ENCODE assay signal across 8 cellular contexts in the genomic region with DNA sequence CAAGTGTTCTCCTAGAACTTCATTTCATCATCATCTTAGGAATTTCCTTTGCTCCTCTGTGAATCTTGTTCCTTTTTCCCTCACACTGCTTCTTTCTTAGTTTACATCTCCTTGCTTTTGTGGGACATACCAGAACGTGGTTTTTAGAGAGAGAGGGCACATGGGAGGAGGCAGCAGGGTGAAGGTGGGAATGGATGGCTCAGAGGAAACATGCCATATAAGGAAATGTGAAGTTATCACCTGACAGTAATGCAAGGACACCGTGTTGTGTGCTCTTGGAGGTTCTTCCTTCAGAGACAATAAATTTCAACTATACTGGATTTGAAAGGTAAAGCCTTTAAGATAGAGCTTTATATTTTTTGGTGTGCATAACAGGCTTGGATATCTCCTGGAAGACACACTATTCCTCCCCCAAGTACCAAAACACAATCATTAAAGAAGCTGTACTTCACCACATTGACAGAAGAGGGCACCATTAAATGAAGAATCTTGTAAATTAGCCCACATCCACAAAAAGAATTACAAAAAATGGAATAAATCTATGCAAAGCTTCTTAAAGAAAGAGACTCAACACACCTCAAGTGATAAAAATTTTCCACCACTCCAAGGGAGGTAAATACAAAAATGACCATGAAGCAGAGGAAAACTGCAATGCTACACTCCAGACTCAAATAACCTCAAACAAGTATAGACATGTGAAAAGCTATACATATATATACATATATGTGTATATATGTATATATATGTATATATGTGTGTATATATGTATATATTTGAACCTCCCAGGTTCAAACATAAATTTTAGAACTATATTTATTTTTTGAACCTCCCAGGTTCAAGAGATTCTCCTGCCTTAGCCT. TPM values are rescaled to one million over a fixed set of nuclear protein-coding genes. Genes with fewer than 3 reads are reported as not detected.
A peak's percentile ranks its signal among the peaks of the same experiment; 100 is the strongest.
DNase-seq lines count a peak whose midpoint lies in the region; ATAC-seq, FAIRE-seq and TF ChIP-seq lines count a peak whose summit lies in the region.

No MANE protein-coding gene starts in this region.

- H3K27me3 ChIP-seq in ascending aorta: no peaks in the 10 kb centered on the region

- peaks cover 0 to 8% of the 10 kb centered on the region in 2 donors for H3K4me1 ChIP-seq in ascending aorta

- peak; percentile 75 for ATAC-seq in left lobe of liver
- ATAC-seq in HG03135 (IDR thresholded peaks at IDR 0.05; ENCODE audit: unreplicated experiment): no peak

- DNase-seq in NCI-H2107 treated with DMSO at 0.1 percent for 48 hours (lab: John Stamatoyannopoulos, UW; ENCODE audit: unreplicated experiment): peak; percentile 52
- no peak for DNase-seq in NCI-H2107 (lab: John Stamatoyannopoulos, UW)
- peak; percentile 42 for DNase-seq in Jurkat, Clone E6-1 (ENCODE audit: low read depth, low spot score)
- DNase-seq in ascending aorta (ENCODE audit: low spot score in 2 of 2): no peak
- no peak for DNase-seq in left lobe of liver (ENCODE audit: low spot score)
- DNase-seq in activated CD4-positive, CD25-positive, alpha-beta regulatory T cell (lab: John Stamatoyannopoulos, UW): no peak
- no peak for DNase-seq in frontal cortex (ENCODE audit: low spot score in 2 of 2)

- no peak for FAIRE-seq in frontal cortex (lab: Jason Lieb, UNC)

- TF ChIP-seq CTCF in ascending aorta (IDR thresholded peaks at IDR 0.05): peak; percentile 55 to 68 (median 58)

- intact Hi-C loops in ascending aorta (cut with DNase I): no loop called here

- no peaks in the 10 kb centered on the region for H3K36me3 ChIP-seq in ascending aorta

- no peaks in the 10 kb centered on the region for H3K9me3 ChIP-seq in ascending aorta

- no peak overlapping the region for H3K4me3 ChIP-seq in Jurkat, Clone E6-1 (ENCODE audit: low read length)
- no peak overlapping the region for H3K4me3 ChIP-seq in ascending aorta

- no peak overlapping the region for H3K27ac ChIP-seq in ascending aorta

RNA-seq across cellular contexts. Expression of a gene that starts 26.1 kb away (rescaled TPM):
- 151 TPM for polyA plus RNA-seq in Jurkat, Clone E6-1 (2012; ENCODE audit: insufficient read depth, insufficient read length)
- total RNA-seq in ascending aorta: 3.1 TPM
- total RNA-seq in left lobe of liver: 1.5 TPM
- 15.5 TPM for total RNA-seq in frontal cortex

Comparison
In these comparisons a context has a peak if more than half of its experiments do, and no peak if none do; other contexts are left out.
1. DNase-seq: peak in NCI-H2107 treated with DMSO at 0.1 percent for 48 hours (single experiment) and Jurkat, Clone E6-1 (single experiment); none in NCI-H2107 (single experiment), ascending aorta (0 of 2), left lobe of liver (single experiment), activated CD4-positive, CD25-positive, alpha-beta regulatory T cell (0 of 4) and frontal cortex (0 of 2).